ENCODE assay signal across 22 cellular contexts in genomic region chr22:39859903-39860588, GRCh38. TPM values are rescaled to one million over a fixed set of nuclear protein-coding genes. Genes with fewer than 3 reads are reported as not detected.
DNase-seq lines count a peak whose midpoint lies in the region; ATAC-seq, FAIRE-seq and TF ChIP-seq lines count a peak whose summit lies in the region.
"Had no signal": no experiment of that assay in that cellular context is flagged by ENCODE, and none has a peak within 500 bp of the region (broad histone marks: within the 10 kb centered on the region; RNA-seq: fewer than 3 reads in every experiment).

No MANE protein-coding gene starts in this region.

- H3K9me1 ChIP-seq in K562 (ENCODE audit: control insufficient read depth, insufficient read depth, low read length), result no peaks in the 10 kb centered on the region

- no peaks in the 10 kb centered on the region for H3K27me3 ChIP-seq in CD8-positive, alpha-beta T cell (ENCODE audit: insufficient read depth, low read length)
- no peaks in the 10 kb centered on the region for H3K27me3 ChIP-seq in K562 (ENCODE audit: control insufficient read depth in 2 of 2, insufficient read depth in 2 of 2, low read length in 2 of 2)
- H3K27me3 ChIP-seq: spleen had no signal

- no peak overlapping the region for H3K4me3 Mint-ChIP-seq in CD8-positive, alpha-beta T cell
- H3K4me3 Mint-ChIP-seq: neural crest cell had no signal

- no peak for TF ChIP-seq CTCF in CD8-positive, alpha-beta T cell (IDR thresholded peaks at IDR 0.05)
- TF ChIP-seq CTCF in GM12865 (IDR thresholded peaks at IDR 0.05; ENCODE audit: insufficient read depth, low read depth, low read length, missing control alignments), result no peak
- TF ChIP-seq CTCF in K562 (IDR thresholded peaks at IDR 0.05 in 2 of 3, conservative IDR thresholded peaks at IDR 0.05 in 1 of 3; ENCODE audit: insufficient read depth in 2 of 3, low read depth in 1 of 3, low read length in 3 of 3), result no peak

- CTCF ChIA-PET in CD8-positive, alpha-beta T cell (lab: Charles Lee), result no interaction called here
- CTCF ChIA-PET in K562 (lab: Yijun Ruan, JAX; ENCODE audit: low intra/inter-chr PET ratio), result no interaction called here

- H3K4me1 ChIP-seq in CD8-positive, alpha-beta T cell (ENCODE audit: insufficient read depth, low read length), result peaks cover 6% of the 10 kb centered on the region
- H3K4me1 ChIP-seq in K562 (replicated peaks in 1 of 2; ENCODE audit: control insufficient read depth in 2 of 2, insufficient read depth in 2 of 2, low read length in 2 of 2), result peaks cover 2 to 4% of the 10 kb centered on the region in 2 experiments; a peak in 4 of 5 replicates
- H3K4me1 ChIP-seq: transverse colon had no signal

- no peaks in the 10 kb centered on the region for H3K9me3 Mint-ChIP-seq in CD8-positive, alpha-beta T cell
- H3K9me3 Mint-ChIP-seq: activated T-helper 2 cell treated with anti-CD3 and anti-CD28 coated beads, Interferon-gamma antibody, Interleukin-2, Interleukin-4, amounts not matched to agents 10 μg/mL and 5 μg/mL and 100 μg/mL, durations not matched to agents 14 hours and 24 hours and 36 hours; neural crest cell had no signal

- peak overlapping the region; percentile 33 for H3K27ac Mint-ChIP-seq in CD8-positive, alpha-beta T cell
- H3K27ac Mint-ChIP-seq: activated T-helper 2 cell treated with anti-CD3 and anti-CD28 coated beads, Interferon-gamma antibody, Interleukin-2, Interleukin-4, amounts not matched to agents 10 μg/mL and 5 μg/mL and 100 μg/mL, durations not matched to agents 14 hours and 24 hours and 36 hours had no signal

- FAIRE-seq in K562 (lab: Jason Lieb, UNC), result no peak
- FAIRE-seq: endometrium, HepG2 had no signal

- peaks cover 15% of the 10 kb centered on the region for H3K4me1 Mint-ChIP-seq in CD8-positive, alpha-beta T cell (ENCODE audit: low read depth)
- H3K4me1 Mint-ChIP-seq: neural crest cell had no signal

- in situ Hi-C loops in K562 (cut with MboI), result no loop called here

- no peak overlapping the region for H3K4me3 ChIP-seq in CD8-positive, alpha-beta T cell (ENCODE audit: low read depth, low read length)
- H3K4me3 ChIP-seq in GM12865 (ENCODE audit: low read depth, low read length) (peak overlapping the region; percentile 2; the same call in 1 of the 2 replicates), K562 (no peak overlapping the region)
- H3K4me3 ChIP-seq: GM23248, spleen, transverse colon had no signal

- intact Hi-C loops in CD8-positive, alpha-beta T cell (cut with DNase I, micrococcal nuclease), result no loop called here
- intact Hi-C loops in K562 (cut with micrococcal nuclease), result loop anchor here (10.0 kb wide), 1 partner anchor 65 kb away; no protein-coding TSS in a partner anchor

- no peak overlapping the region; a peak in 1 of 4 replicates for H3K9ac ChIP-seq in K562 (ENCODE audit: insufficient read depth in 1 of 2, low read depth in 2 of 2, low read length in 2 of 2)
- H3K9ac ChIP-seq: GM23248 had no signal

- H3K9me3 ChIP-seq in CD8-positive, alpha-beta T cell (ENCODE audit: low read length), result no peaks in the 10 kb centered on the region
- no peaks in the 10 kb centered on the region for H3K9me3 ChIP-seq in K562 (replicated peaks; ENCODE audit: control insufficient read depth, insufficient read depth, low read depth, low read length)
- H3K9me3 ChIP-seq: spleen, transverse colon had no signal

- no peaks in the 10 kb centered on the region for H3K36me3 Mint-ChIP-seq in CD8-positive, alpha-beta T cell

- no peak for TF ChIP-seq POLR2A in K562 (conservative IDR thresholded peaks at IDR 0.05)

- no TSS peak for BruUV-seq in K562 (replicated peaks; lab: Mats Ljungman, UMichigan)

- no peak overlapping the region for H3K4me2 ChIP-seq in K562 (ENCODE audit: insufficient read depth, low read length)

- no peak for TF ChIP-seq EP300 in K562 (IDR thresholded peaks at IDR 0.05; ENCODE audit: low read length)

- 38% methylated on average over 7 of the region's 7 CpGs for WGBS in K562 (ENCODE audit: insufficient coverage, low coverage, missing lambda C conversion rate)

- H3K27ac ChIP-seq in CD8-positive, alpha-beta T cell (ENCODE audit: low read depth, low read length), result no peak overlapping the region
- H3K27ac ChIP-seq in K562 (ENCODE audit: extremely low read depth, low read depth, low read length), result peak overlapping the region; percentile 23; the same call in 2 of the 3 replicates
- H3K27ac ChIP-seq: C4-2B, GM23248, spleen, transverse colon had no signal

- no peak for DNase-seq in CD8-positive, alpha-beta T cell
- peak; percentile 78 for DNase-seq in GM12865 (ENCODE audit: low read depth)
- peak; percentile 78 for DNase-seq in NOMO-1 treated with DMSO at 0.1 percent for 48 hours (lab: John Stamatoyannopoulos, UW; ENCODE audit: unreplicated experiment)
- DNase-seq in K562 (ENCODE audit: extremely low read depth in 1 of 4, low spot score in 3 of 4), result no peak
- DNase-seq in ecto neural progenitor cell (ENCODE audit: low spot score), result no peak
- DNase-seq in cortex of kidney (lab: John Stamatoyannopoulos, UW), result no peak
- DNase-seq: GM23248, NCI-H2029, NCI-H510A, OCI-M1, spleen, T1000, transverse colon had no signal

- H4K20me1 ChIP-seq in K562 (replicated peaks; ENCODE audit: control insufficient read depth, insufficient read depth, low read length), result no peaks in the 10 kb centered on the region

- H3K27me3 Mint-ChIP-seq in CD8-positive, alpha-beta T cell (ENCODE audit: low read depth), result no peaks in the 10 kb centered on the region

- H3K79me2 ChIP-seq in K562 (ENCODE audit: control insufficient read depth, insufficient read depth, low read length), result no peaks in the 10 kb centered on the region

- no peaks in the 10 kb centered on the region for H3K36me3 ChIP-seq in CD8-positive, alpha-beta T cell (ENCODE audit: insufficient read depth, low read length)
- no peaks in the 10 kb centered on the region for H3K36me3 ChIP-seq in K562 (ENCODE audit: control insufficient read depth, insufficient read depth, low read length)
- H3K36me3 ChIP-seq: spleen, transverse colon had no signal

- POLR2A ChIA-PET in CD8-positive, alpha-beta T cell (lab: Charles Lee), result no interaction called here
- POLR2A ChIA-PET in K562 (lab: Yijun Ruan, JAX), result no interaction called here

- H2AFZ ChIP-seq in K562 (ENCODE audit: low read depth, low read length), result peak overlapping the region; percentile 75
- H2AFZ ChIP-seq: GM23248 had no signal

- TF ChIP-seq RAD21 in K562 (CRISPR knock-in tag; conservative IDR thresholded peaks at IDR 0.05 in 1 of 2, IDR thresholded peaks at IDR 0.05 in 1 of 2), result no peak

- ATAC-seq in CD8-positive, alpha-beta T cell, result no peak
- ATAC-seq in K562, result no peak
- ATAC-seq in HG02938 (IDR thresholded peaks at IDR 0.05; ENCODE audit: unreplicated experiment), result no peak
- ATAC-seq: HepG2 had no signal

TF ChIP-seq in K562, 482 proteins besides CTCF, POLR2A, EP300 and RAD21 (continues in another document):
- no peak for TF ChIP-seq ARID2 (IDR thresholded peaks at IDR 0.05)

RNA-seq across cellular contexts. Expression of gene ENTHD1, which starts 33.5 kb away (rescaled TPM):
- total RNA-seq in CD8-positive, alpha-beta T cell, result not detected
- total RNA-seq in K562 (2011; cell fraction: chromatin; rRNA removed; ENCODE audit: low replicate concordance), result 0.25 TPM in 1 of 2 replicates, not detected in the other
- not detected in 2 replicates for total RNA-seq in K562 (2011; cell fraction: nucleolus; rRNA removed)
- not detected in 2 replicates for total RNA-seq in K562 (2011; cell fraction: nucleoplasm; rRNA removed)
- total RNA-seq in K562 (2014; rRNA removed) (0.18 and 0.29 TPM in 2 replicates), K562 (2014; rRNA removed; fragmentation: Illumina TruSeq; extraction: Trizol) (0.29 and 0.36 TPM in 2 replicates), K562 (2015; rRNA removed; fragmentation: Illumina TruSeq; extraction: Trizol) (0.43 and 0.75 TPM in 2 replicates), K562 (2021) (0.20 and 0.22 TPM in 2 replicates)
- polyA plus RNA-seq in K562 (2011; rRNA removed) (0.05 and 0.13 TPM in 2 replicates), K562 (2014; fragmentation: Illumina TruSeq; extraction: Trizol) (0.25 and 0.37 TPM in 2 replicates), K562 (2014; fragmentation: Nextera tagmentation; extraction: Ambion mirVana) (under 1 TPM; 0.27 to 0.35 TPM), K562 (2014; rRNA removed) (0.23 and 0.98 TPM in 2 replicates)
- polyA plus RNA-seq in K562 (2011; cell fraction: cytosol; rRNA removed), result 0.07 TPM in 1 of 2 replicates, not detected in the other
- not detected in 2 replicates for polyA plus RNA-seq in K562 (2011; cell fraction: nucleus; rRNA removed)
- polyA plus RNA-seq in K562 (2012), result 0.27 and 0.35 TPM in 2 replicates
- polyA minus RNA-seq in K562 (2011; rRNA and poly(A)+ RNA removed), result 0.25 TPM in 1 of 2 replicates, not detected in the other
- polyA minus RNA-seq in K562 (2011; cell fraction: cytosol; rRNA and poly(A)+ RNA removed), result not detected in 2 replicates
- polyA minus RNA-seq in K562 (2011; cell fraction: nucleus; rRNA and poly(A)+ RNA removed), result not detected in 2 replicates
- total RNA-seq: GM23248, HepG2, kidney epithelial cell, mesenteric fat pad, neural crest cell, pulmonary artery endothelial cell, transverse colon had no signal
- polyA plus RNA-seq: GM23248, HepG2 had no signal

RNA-seq across cellular contexts. Expression of gene GRAP2, which starts 40.8 kb away (rescaled TPM):
- 100 to 1,000 TPM; 105 TPM for total RNA-seq in CD8-positive, alpha-beta T cell
- 119 and 120 TPM in 2 replicates for total RNA-seq in K562 (2011; cell fraction: chromatin; rRNA removed; ENCODE audit: low replicate concordance)
- 83.6 and 92.2 TPM in 2 replicates for total RNA-seq in K562 (2011; cell fraction: nucleolus; rRNA removed)
- total RNA-seq in K562 (2011; cell fraction: nucleoplasm; rRNA removed), result 114 and 167 TPM in 2 replicates
- total RNA-seq in K562 (2014; rRNA removed), result 67.9 and 83.1 TPM in 2 replicates
- total RNA-seq in K562 (2014; rRNA removed; fragmentation: Illumina TruSeq; extraction: Trizol), result 43.0 and 46.6 TPM in 2 replicates
- 29.5 and 30.2 TPM in 2 replicates for total RNA-seq in K562 (2015; rRNA removed; fragmentation: Illumina TruSeq; extraction: Trizol)
- total RNA-seq in K562 (2021), result 62.2 and 71.4 TPM in 2 replicates
- polyA plus RNA-seq in K562 (2011; rRNA removed), result 22.0 and 60.4 TPM in 2 replicates
- 20.3 and 83.5 TPM in 2 replicates for polyA plus RNA-seq in K562 (2011; cell fraction: cytosol; rRNA removed)
- 34.5 and 117 TPM in 2 replicates for polyA plus RNA-seq in K562 (2011; cell fraction: nucleus; rRNA removed)
- polyA plus RNA-seq in K562 (2012), result 57.6 and 120 TPM in 2 replicates
- polyA plus RNA-seq in K562 (2014; fragmentation: Illumina TruSeq; extraction: Trizol), result 67.6 and 69.5 TPM in 2 replicates
- polyA plus RNA-seq in K562 (2014; fragmentation: Nextera tagmentation; extraction: Ambion mirVana), result 1 to 10 TPM; 4.8 to 8.8 TPM
- polyA plus RNA-seq in K562 (2014; rRNA removed), result 76.8 and 88.7 TPM in 2 replicates
- polyA minus RNA-seq in K562 (2011; rRNA and poly(A)+ RNA removed), result 22.0 and 65.1 TPM in 2 replicates
- 15.4 and 43.7 TPM in 2 replicates for polyA minus RNA-seq in K562 (2011; cell fraction: cytosol; rRNA and poly(A)+ RNA removed)
- polyA minus RNA-seq in K562 (2011; cell fraction: nucleus; rRNA and poly(A)+ RNA removed), result 24.7 and 46.7 TPM in 2 replicates
- total RNA-seq: GM23248, HepG2, kidney epithelial cell, pulmonary artery endothelial cell had no signal
- polyA plus RNA-seq: GM23248 had no signal

Comparison
In these comparisons a context has a peak if more than half of its experiments do, and no peak if none do; other contexts are left out.
1. DNase-seq: peak in GM12865 (single experiment) and NOMO-1 treated with DMSO at 0.1 percent for 48 hours (single experiment); none in CD8-positive, alpha-beta T cell (0 of 7), K562 (0 of 4), ecto neural progenitor cell (single experiment) and cortex of kidney (single experiment).